25 cellular contexts compared by ENCODE assay signal in genomic region chr3:176219970-176220369, GRCh38.
"Had no signal": no experiment of that assay in that cellular context is flagged by ENCODE, and none has a peak within 500 bp of the region (broad histone marks: within the 10 kb centered on the region; RNA-seq: fewer than 3 reads in every experiment).

No MANE protein-coding gene starts in this region.

- H3K27me3 ChIP-seq: brain microvascular endothelial cell, transverse colon had no signal

- DNase-seq: activated CD4-positive, alpha-beta T cell treated with anti-CD3 and anti-CD28 coated beads, Interleukin-2, amount 10 ng/mL, durations not matched to agents 7 days and 5 days; activated CD4-positive, CD25-positive, alpha-beta regulatory T cell treated with anti-CD3 and anti-CD28 coated beads, Interleukin-2, amount 50 U/mL, for 72 hours; activated CD8-positive, alpha-beta memory T cell treated with anti-CD3 and anti-CD28 coated beads, Interleukin-2, amount 10 ng/mL, durations not matched to agents 7 days and 5 days; activated CD8-positive, alpha-beta T cell treated with anti-CD3 and anti-CD28 coated beads for 36 hours; activated effector memory CD4-positive, alpha-beta T cell treated with anti-CD3 and anti-CD28 coated beads, Interleukin-2, amount 50 U/mL, for 16 hours; activated naive CD4-positive, alpha-beta T cell treated with anti-CD3 and anti-CD28 coated beads, Interleukin-2, amount 10 ng/mL, durations not matched to agents 7 days and 5 days; activated naive CD8-positive, alpha-beta T cell treated with anti-CD3 and anti-CD28 coated beads, Interleukin-2, amount 50 U/mL, for 24 hours; activated T-cell treated with anti-CD3 and anti-CD28 coated beads for 4 hours; brain microvascular endothelial cell; caudate nucleus; dermis blood vessel endothelial cell; effector CD8-positive, alpha-beta T cell; foreskin melanocyte; kidney; lower lobe of right lung; naive B cell; retina; stimulated activated CD4-positive, alpha-beta T cell treated with anti-CD3 and anti-CD28 coated beads, Interleukin-2, amount 100 ng/mL, for 48 hours; stimulated activated CD8-positive, alpha-beta memory T cell treated with anti-CD3 and anti-CD28 coated beads, Interleukin-4, amount 100 ng/mL, for 48 hours; stimulated activated naive B cell treated with anti-CD40 and anti-IgM and Interleukin-4, amounts not matched to agents 10 μg/mL and 1 μg/mL and 100 μg/mL, for 72 hours; transverse colon had no signal

- H3K27ac ChIP-seq: brain microvascular endothelial cell, lower lobe of right lung, transverse colon, VCaP had no signal

- ATAC-seq: activated CD8-positive, alpha-beta memory T cell treated with anti-CD3 and anti-CD28 coated beads, Interleukin-2, amount 10 ng/mL, durations not matched to agents 7 days and 5 days; activated CD8-positive, alpha-beta T cell treated with anti-CD3 and anti-CD28 coated beads for 36 hours; activated naive CD8-positive, alpha-beta T cell treated with anti-CD3 and anti-CD28 coated beads, Interleukin-2, amount 50 U/mL, for 24 hours; esophagus mucosa; left lobe of liver; lower lobe of right lung; stimulated activated naive B cell treated with anti-CD40 and anti-IgM and Interleukin-4, amounts not matched to agents 10 μg/mL and 1 μg/mL and 100 μg/mL, for 72 hours had no signal

- FAIRE-seq: kidney, urothelium cell line had no signal

- H3K4me3 ChIP-seq: lower lobe of right lung, transverse colon had no signal

- H3K4me1 ChIP-seq: lower lobe of right lung, transverse colon had no signal

- H3K9me3 ChIP-seq: lower lobe of right lung, transverse colon had no signal

- H3K36me3 ChIP-seq: brain microvascular endothelial cell, lower lobe of right lung, transverse colon had no signal
